ENCODE assay signal across 20 cellular contexts in the genomic region with DNA sequence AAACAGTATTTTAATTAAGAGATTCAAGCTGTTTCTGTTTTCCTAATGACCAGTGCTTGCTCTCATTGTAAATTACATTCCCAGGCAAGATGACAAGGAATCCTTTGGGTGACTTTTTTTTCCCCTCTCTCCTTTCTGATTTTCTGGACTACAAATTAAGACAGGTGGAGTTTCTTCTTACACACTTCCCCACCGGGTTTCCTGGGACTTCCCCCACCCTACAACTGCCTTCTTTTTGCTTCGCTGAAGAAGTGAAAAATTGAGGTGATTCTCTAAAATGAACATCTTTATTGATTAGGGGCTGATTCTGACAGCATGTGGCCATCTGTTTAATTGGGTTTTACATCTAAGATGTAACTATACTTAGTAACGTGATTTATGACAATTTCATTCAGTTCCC.
"Had no signal": no experiment of that assay in that cellular context is flagged by ENCODE, and none has a peak within 500 bp of the region (broad histone marks: within the 10 kb centered on the region; RNA-seq: fewer than 3 reads in every experiment).

No MANE protein-coding gene starts in this region.

- H3K4me3 Mint-ChIP-seq: activated T-cell treated with anti-CD3 and anti-CD28 coated beads, Interleukin-2, amount 50 U/mL, for 24 hours; nephron had no signal

- H3K27ac ChIP-seq: adrenal gland, colonic mucosa, esophagus squamous epithelium, left ventricle myocardium inferior, right atrium auricular region, tibial artery, vagina had no signal

- H3K9me3 ChIP-seq: adrenal gland, colonic mucosa, esophagus squamous epithelium, left ventricle myocardium inferior, right atrium auricular region, tibial artery, vagina had no signal

- H3K4me1 ChIP-seq: adrenal gland, colonic mucosa, esophagus squamous epithelium, left ventricle myocardium inferior, right atrium auricular region, tibial artery, vagina had no signal

- H3K27me3 ChIP-seq: colonic mucosa, right atrium auricular region, tibial artery, vagina had no signal

- H3K4me3 ChIP-seq: adrenal gland, colonic mucosa, esophagus squamous epithelium, left ventricle myocardium inferior, right atrium auricular region, tibial artery, vagina had no signal

- H3K36me3 ChIP-seq: adrenal gland, colonic mucosa, esophagus squamous epithelium, left ventricle myocardium inferior, right atrium auricular region, tibial artery, vagina had no signal

- H3K27ac Mint-ChIP-seq: activated T-cell treated with anti-CD3 and anti-CD28 coated beads, Interleukin-2, amount 50 U/mL, for 24 hours; nephron had no signal

- DNase-seq: activated CD4-positive, alpha-beta T cell treated with anti-CD3 and anti-CD28 coated beads for 1 hour; activated CD4-positive, alpha-beta T cell treated with anti-CD3 and anti-CD28 coated beads, Interleukin-2, amount 50 U/mL, for 4 hours; activated effector memory CD4-positive, alpha-beta T cell treated with Interleukin-2 at 50 U/mL for 16 hours; activated naive CD4-positive, alpha-beta T cell treated with anti-CD3 and anti-CD28 coated beads, Interleukin-2, amount 50 U/mL, for 16 hours; activated T-cell treated with anti-CD3 and anti-CD28 coated beads, Interleukin-2, amount 50 U/mL, for 24 hours; adrenal gland; central memory CD4-positive, alpha-beta T cell; colonic mucosa; esophagus squamous epithelium; hypothalamus; left ventricle myocardium inferior; occipital lobe; stimulated activated CD4-positive, alpha-beta T cell treated with anti-CD3 and anti-CD28 coated beads, Interleukin-15, amount 100 ng/mL, for 24 hours; stimulated activated CD4-positive, alpha-beta T cell treated with anti-CD3 and anti-CD28 coated beads, Interleukin-4, amount 100 ng/mL, for 1 hour; stimulated activated naive CD4-positive, alpha-beta T cell; T1000; tibial artery had no signal

- H3K9me3 Mint-ChIP-seq: activated T-cell treated with anti-CD3 and anti-CD28 coated beads, Interleukin-2, amount 50 U/mL, for 24 hours had no signal
